ENCODE assay signal across 21 cellular contexts in the genomic region with DNA sequence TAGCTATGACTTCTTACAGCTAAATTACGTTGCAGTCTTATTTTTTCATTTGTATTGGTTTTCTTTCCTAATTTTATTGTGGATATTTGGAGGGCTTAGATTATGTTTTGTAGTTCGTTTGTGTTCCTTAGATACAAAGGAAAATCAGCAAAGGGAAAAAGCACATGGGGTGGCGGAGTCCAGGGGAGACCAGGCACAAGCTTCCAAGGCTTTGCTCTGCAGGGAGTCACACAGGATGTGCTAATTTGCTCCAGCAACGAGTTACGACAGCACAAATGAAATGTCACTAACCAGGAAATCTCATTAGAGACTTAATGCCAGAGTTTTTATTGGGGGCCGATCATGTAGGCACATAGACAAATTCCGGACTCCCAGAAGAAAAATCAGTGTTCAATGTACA.
DNase-seq lines count a peak whose midpoint lies in the region; ATAC-seq and TF ChIP-seq lines count a peak whose summit lies in the region.
"Had no signal": no experiment of that assay in that cellular context is flagged by ENCODE, and none has a peak within 500 bp of the region (broad histone marks: within the 10 kb centered on the region; RNA-seq: fewer than 3 reads in every experiment).

No MANE protein-coding gene starts in this region.

- no peak overlapping the region for H3K23ac ChIP-seq in mesendoderm (ENCODE audit: low read length)

- H3K4me3 Mint-ChIP-seq in CD4-positive, alpha-beta memory T cell: no peak overlapping the region
- H3K4me3 Mint-ChIP-seq in activated T-helper 17 cell treated with anti-CD3 and anti-CD28 coated beads, Interleukin-2, amount 50 U/mL, for 72 hours: no peak overlapping the region

- H3K27me3 ChIP-seq in CD4-positive, alpha-beta memory T cell (ENCODE audit: insufficient read depth, low read length): no peaks in the 10 kb centered on the region
- no peaks in the 10 kb centered on the region for H3K27me3 ChIP-seq in mesendoderm (ENCODE audit: insufficient read depth, low read length, poor library complexity)
- H3K27me3 ChIP-seq in vagina: no peaks in the 10 kb centered on the region

- no peaks in the 10 kb centered on the region for H3K27me3 Mint-ChIP-seq in CD4-positive, alpha-beta memory T cell
- H3K27me3 Mint-ChIP-seq in activated T-helper 17 cell treated with anti-CD3 and anti-CD28 coated beads, Interleukin-2, amount 50 U/mL, for 72 hours: no peaks in the 10 kb centered on the region

- H3K79me1 ChIP-seq in mesendoderm (ENCODE audit: low read length): no peaks in the 10 kb centered on the region

- no peak overlapping the region for H2BK15ac ChIP-seq in mesendoderm (replicated peaks; ENCODE audit: low read depth)

- H4K8ac ChIP-seq in mesendoderm (ENCODE audit: low read depth, low read length): no peak overlapping the region

- H2BK120ac ChIP-seq in mesendoderm (ENCODE audit: low read depth, low read length): no peak overlapping the region

- intact Hi-C loops in CD4-positive, alpha-beta memory T cell (cut with micrococcal nuclease): no loop called here
- intact Hi-C loops in vagina (cut with DNase I): loop anchor here (10.0 kb wide), 1 partner anchor 64 kb away; a partner anchor contains a TSS

- no peaks in the 10 kb centered on the region for H3K79me2 ChIP-seq in mesendoderm (ENCODE audit: control insufficient read depth, insufficient read depth, low read length)

- peak overlapping the region in 4 of 7 donors; percentile 5 to 58 (median 26) for H3K27ac Mint-ChIP-seq in CD4-positive, alpha-beta memory T cell
- H3K27ac Mint-ChIP-seq in activated T-helper 17 cell treated with anti-CD3 and anti-CD28 coated beads, Interleukin-2, amount 50 U/mL, for 72 hours: peak overlapping the region; percentile 13
- H3K27ac Mint-ChIP-seq: CD14-positive monocyte had no signal

- no peak for DNase-seq in CD4-positive, alpha-beta memory T cell
- peak; percentile 21 for DNase-seq in G401 (ENCODE audit: low spot score)
- DNase-seq in mesendoderm: peak; percentile 55
- DNase-seq in vagina (ENCODE audit: extremely low spot score in 2 of 2): no peak
- DNase-seq: Caco-2, DMS153, GF-D8, NCI-H1105, NCI-H1694 treated with DMSO at 0.1 percent for 48 hours, NCI-H2227 treated with DMSO at 0.1 percent for 48 hours, NCI-H510A treated with DMSO at 0.1 percent for 48 hours, NCI-H82, RPMI8226, SHP77 treated with DMSO at 0.1 percent for 48 hours, SK-N-SH had no signal

- in situ Hi-C loops in G401 (cut with HindIII; ENCODE audit: low sequenced_read_pairs): no loop called here

- H3K36me3 Mint-ChIP-seq in CD4-positive, alpha-beta memory T cell: peaks cover 59 to 80% of the 10 kb centered on the region in 2 donors
- peaks cover 92% of the 10 kb centered on the region for H3K36me3 Mint-ChIP-seq in activated T-helper 17 cell treated with anti-CD3 and anti-CD28 coated beads, Interleukin-2, amount 50 U/mL, for 72 hours (ENCODE audit: low read depth)

- H3K4me1 Mint-ChIP-seq in CD4-positive, alpha-beta memory T cell: peaks cover 42 to 82% (median 62%) of the 10 kb centered on the region in 4 donors
- H3K4me1 Mint-ChIP-seq in activated T-helper 17 cell treated with anti-CD3 and anti-CD28 coated beads, Interleukin-2, amount 50 U/mL, for 72 hours: peaks cover 18% of the 10 kb centered on the region
- H3K4me1 Mint-ChIP-seq: CD14-positive monocyte had no signal

- ATAC-seq in activated T-helper 17 cell treated with anti-CD3 and anti-CD28 coated beads, Interleukin-2, amount 50 U/mL, for 72 hours (replicated peaks): no peak
- ATAC-seq in HG03045 (IDR thresholded peaks at IDR 0.05; ENCODE audit: unreplicated experiment) (no peak), HG02623 (IDR thresholded peaks at IDR 0.05; ENCODE audit: unreplicated experiment) (no peak)
- ATAC-seq: K562 had no signal

- H3K9me3 ChIP-seq in CD4-positive, alpha-beta memory T cell (ENCODE audit: control insufficient read depth in 1 of 2, low read length in 2 of 2): no peaks in the 10 kb centered on the region
- no peaks in the 10 kb centered on the region for H3K9me3 ChIP-seq in vagina
- H3K9me3 ChIP-seq: Caco-2, HAP-1, SK-N-SH had no signal

- H4K5ac ChIP-seq in mesendoderm (ENCODE audit: low read length): no peak overlapping the region

- no peak overlapping the region for H3K56ac ChIP-seq in mesendoderm (ENCODE audit: low read length)

- WGBS in mesendoderm (ENCODE audit: extremely low coverage, insufficient coverage, low lambda C conversion rate): 100% methylated on average over 1 of the region's 7 CpGs

- H3K36me3 ChIP-seq in CD4-positive, alpha-beta memory T cell (ENCODE audit: insufficient read depth, low read length): peaks cover 42% of the 10 kb centered on the region
- H3K36me3 ChIP-seq in mesendoderm (ENCODE audit: control insufficient read depth, insufficient read depth, low read length): no peaks in the 10 kb centered on the region
- H3K36me3 ChIP-seq in vagina: peaks cover 0 to 4% of the 10 kb centered on the region in 2 donors

- POLR2A ChIA-PET in CD4-positive, alpha-beta memory T cell (lab: Charles Lee; ENCODE audit: partially characterized antibody): interaction anchor here (0.6 to 0.8 kb wide), 2 partner anchors 8 to 61 kb away, joined by 3 to 4 read pairs; no protein-coding TSS in a partner anchor

- CTCF ChIA-PET in CD4-positive, alpha-beta memory T cell (lab: Charles Lee; ENCODE audit: partially characterized antibody): interaction anchor here (2.8 kb wide), 1 partner anchor 159 kb away, joined by 11 read pairs; no protein-coding TSS in a partner anchor

- TF ChIP-seq POLR2A in vagina (IDR thresholded peaks at IDR 0.05): no peak

- TF ChIP-seq CTCF in vagina (IDR thresholded peaks at IDR 0.05): no peak

- peaks cover 35% of the 10 kb centered on the region for H3K4me1 ChIP-seq in CD4-positive, alpha-beta memory T cell (ENCODE audit: insufficient read depth, low read length)
- H3K4me1 ChIP-seq in mesendoderm (ENCODE audit: control insufficient read depth, low read depth, low read length) (no peaks in the 10 kb centered on the region), vagina (peaks cover 11% of the 10 kb centered on the region)
- H3K4me1 ChIP-seq: HAP-1 had no signal

- no peak overlapping the region for H2AK5ac ChIP-seq in mesendoderm (ENCODE audit: low read length)

- H3K4me2 ChIP-seq in mesendoderm (ENCODE audit: low read length): no peak overlapping the region
- H3K4me2 ChIP-seq: SK-N-SH had no signal

- H3K4ac ChIP-seq in mesendoderm (ENCODE audit: low read depth, low read length): no peak overlapping the region

- H3K9ac ChIP-seq in mesendoderm (ENCODE audit: low read length): no peak overlapping the region
- H3K9ac ChIP-seq: SK-N-SH had no signal

- H3K4me3 ChIP-seq in CD4-positive, alpha-beta memory T cell (ENCODE audit: low read length in 2 of 2): no peak overlapping the region
- no peak overlapping the region for H3K4me3 ChIP-seq in mesendoderm (ENCODE audit: low read length)
- H3K4me3 ChIP-seq in vagina: no peak overlapping the region
- H3K4me3 ChIP-seq: HAP-1, K562 had no signal

- H3K18ac ChIP-seq in mesendoderm (ENCODE audit: low read length): no peak overlapping the region

- H3K27ac ChIP-seq in CD4-positive, alpha-beta memory T cell (ENCODE audit: low read depth, low read length): no peak overlapping the region
- no peak overlapping the region for H3K27ac ChIP-seq in mesendoderm (ENCODE audit: low read depth, low read length)
- no peak overlapping the region for H3K27ac ChIP-seq in vagina

- peaks cover 0 to 7% (median 0%) of the 10 kb centered on the region in 8 donors for H3K9me3 Mint-ChIP-seq in CD4-positive, alpha-beta memory T cell
- no peaks in the 10 kb centered on the region for H3K9me3 Mint-ChIP-seq in activated T-helper 17 cell treated with anti-CD3 and anti-CD28 coated beads, Interleukin-2, amount 50 U/mL, for 72 hours
- H3K9me3 Mint-ChIP-seq: CD14-positive monocyte had no signal

- H2BK5ac ChIP-seq in mesendoderm (ENCODE audit: low read length): no peak overlapping the region

Comparison
In these comparisons a context has a peak if more than half of its experiments do, and no peak if none do; other contexts are left out.
1. DNase-seq: peak in G401 (single experiment) and mesendoderm (single experiment); none in CD4-positive, alpha-beta memory T cell (0 of 5) and vagina (0 of 2).